12 cellular contexts compared by ENCODE assay signal in the genomic region with DNA sequence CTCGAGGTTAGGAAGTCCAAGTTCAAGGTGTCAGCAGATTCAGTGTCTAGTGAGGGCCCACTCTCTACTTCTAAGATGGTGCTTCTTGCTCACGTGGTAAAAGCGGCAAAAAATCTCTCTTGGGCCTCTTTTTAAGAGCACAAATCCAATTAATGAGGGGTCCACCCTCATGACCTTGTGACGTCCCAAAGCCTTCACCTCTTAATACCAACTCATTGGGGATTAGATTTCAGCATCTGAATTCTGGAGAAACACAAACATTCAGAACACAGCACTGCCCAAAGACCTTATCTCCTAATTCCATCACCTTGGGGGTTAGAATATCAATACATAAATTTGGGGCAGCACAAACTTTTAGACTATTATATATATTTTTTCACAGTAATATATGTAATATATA.
A peak's percentile ranks its signal among the peaks of the same experiment; 100 is the strongest.
DNase-seq lines count a peak whose midpoint lies in the region; ATAC-seq and TF ChIP-seq lines count a peak whose summit lies in the region.
"Had no signal": no experiment of that assay in that cellular context is flagged by ENCODE, and none has a peak within 500 bp of the region (broad histone marks: within the 10 kb centered on the region; RNA-seq: fewer than 3 reads in every experiment).

No MANE protein-coding gene starts in this region.

- H3K4me1 ChIP-seq in SJCRH30: peaks cover 41% of the 10 kb centered on the region
- H3K4me1 ChIP-seq in right cardiac atrium (ENCODE audit: control insufficient read depth, insufficient read depth, low read length): no peaks in the 10 kb centered on the region

- 80% methylated on average over 4 of the region's 4 CpGs for WGBS in right cardiac atrium

- no peaks in the 10 kb centered on the region for H3K9me3 Mint-ChIP-seq in nephron progenitor cell
- H3K9me3 Mint-ChIP-seq: GM23338, H9, HFFc6 had no signal

- H3K4me3 ChIP-seq in SJCRH30 (no peak overlapping the region), right cardiac atrium (ENCODE audit: low read length) (no peak overlapping the region)
- H3K4me3 ChIP-seq: GM23338 had no signal

- H3K9me3 ChIP-seq in SJCRH30 (replicated peaks) (no peaks in the 10 kb centered on the region), T-helper 17 cell (ENCODE audit: control insufficient read depth, low read length, poor library complexity, severe bottlenecking) (no peaks in the 10 kb centered on the region), right cardiac atrium (ENCODE audit: control insufficient read depth, low read length) (no peaks in the 10 kb centered on the region)

- H3K36me3 ChIP-seq in SJCRH30: no peaks in the 10 kb centered on the region

- intact Hi-C loops in right cardiac atrium (cut with DNase I): no loop called here

- H3K27ac Mint-ChIP-seq in T-helper 17 cell (no peak overlapping the region), nephron progenitor cell (peak overlapping the region; percentile 29)
- H3K27ac Mint-ChIP-seq: CD4-positive, alpha-beta memory T cell; GM23338; H9; HFFc6 had no signal

- no peak for ATAC-seq in T-helper 17 cell
- no peak for ATAC-seq in right cardiac atrium
- ATAC-seq in HG03175 (IDR thresholded peaks at IDR 0.05; ENCODE audit: unreplicated experiment): no peak
- ATAC-seq: GM23338 had no signal

- H3K27me3 ChIP-seq in SJCRH30 (no peaks in the 10 kb centered on the region), right cardiac atrium (ENCODE audit: control insufficient read depth, insufficient read depth) (no peaks in the 10 kb centered on the region)

- H3K4me3 Mint-ChIP-seq in T-helper 17 cell (peak overlapping the region; percentile 13), nephron progenitor cell (no peak overlapping the region)
- H3K4me3 Mint-ChIP-seq: CD4-positive, alpha-beta memory T cell; GM23338; H9; HFFc6 had no signal

- H3K27ac ChIP-seq in SJCRH30 (peak overlapping the region; percentile 50), right cardiac atrium (ENCODE audit: low read length) (no peak overlapping the region)

- H3K36me3 Mint-ChIP-seq in T-helper 17 cell (ENCODE audit: low read depth) (no peaks in the 10 kb centered on the region), nephron progenitor cell (ENCODE audit: low read depth) (no peaks in the 10 kb centered on the region)
- H3K36me3 Mint-ChIP-seq: CD4-positive, alpha-beta memory T cell had no signal

- H3K27me3 Mint-ChIP-seq in T-helper 17 cell (no peaks in the 10 kb centered on the region), nephron progenitor cell (ENCODE audit: low read depth, poor library complexity) (no peaks in the 10 kb centered on the region)
- H3K27me3 Mint-ChIP-seq: CD4-positive, alpha-beta memory T cell had no signal

- no peaks in the 10 kb centered on the region for H3K4me1 Mint-ChIP-seq in T-helper 17 cell
- H3K4me1 Mint-ChIP-seq in nephron progenitor cell: no peaks in the 10 kb centered on the region

- no peak for TF ChIP-seq CTCF in nephron progenitor cell (IDR thresholded peaks at IDR 0.05)

- DNase-seq in SJCRH30 (peak; percentile 33 to 68), T-helper 17 cell (no peak), nephron progenitor cell (no peak), right cardiac atrium (no peak), NCI-H2227 (lab: John Stamatoyannopoulos, UW; ENCODE audit: unreplicated experiment) (no peak)
- DNase-seq: C1 segment of cervical spinal cord; Calu3; CD4-positive, alpha-beta memory T cell; H9; HFFc6 had no signal

Comparison
In these comparisons a context has a peak if more than half of its experiments do, and no peak if none do; other contexts are left out.
1. DNase-seq: peak in SJCRH30 (2 of 2); none in T-helper 17 cell (0 of 3), nephron progenitor cell (single experiment), right cardiac atrium (0 of 3) and NCI-H2227 (single experiment).